9 cellular contexts compared by ENCODE assay signal in the genomic region with DNA sequence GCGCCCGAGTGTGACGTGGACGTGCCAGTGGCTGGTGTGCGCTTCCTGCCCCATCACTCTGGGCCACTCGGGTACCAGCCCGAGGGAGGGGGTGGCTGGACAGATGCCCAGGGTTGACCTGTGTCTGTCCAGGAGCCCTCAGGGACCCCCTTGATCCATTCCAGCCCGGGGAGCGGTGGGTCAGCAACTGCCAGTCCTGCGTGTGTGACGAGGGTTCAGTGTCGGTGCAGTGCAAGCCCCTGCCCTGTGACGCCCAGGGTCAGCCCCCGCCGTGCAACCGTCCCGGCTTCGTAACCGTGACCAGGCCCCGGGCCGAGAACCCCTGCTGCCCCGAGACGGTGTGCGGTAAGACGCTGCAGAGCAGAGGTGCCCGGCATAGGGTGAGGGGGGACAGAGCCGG. TPM values are rescaled to one million over a fixed set of nuclear protein-coding genes. Genes with fewer than 3 reads are reported as not detected.
"Had no signal": no experiment of that assay in that cellular context is flagged by ENCODE, and none has a peak within 500 bp of the region (broad histone marks: within the 10 kb centered on the region; RNA-seq: fewer than 3 reads in every experiment).

No MANE protein-coding gene starts in this region.

- H3K4me3 ChIP-seq: GM23248, HAP-1, K562 had no signal

- DNase-seq: GM23248, GOT3, H7, HFFc6, IMR-90 had no signal

- H3K27ac ChIP-seq: GM23248 had no signal

- H3K27ac Mint-ChIP-seq: HFFc6 had no signal

- H3K4me3 Mint-ChIP-seq: HFFc6 had no signal

- H2AFZ ChIP-seq: GM23248 had no signal

- ATAC-seq: HCT116, K562 had no signal

- H3K9ac ChIP-seq: GM23248 had no signal

- H3K36me3 ChIP-seq: HAP-1 had no signal

- H3K9me3 ChIP-seq: HAP-1 had no signal

- H3K4me1 ChIP-seq: HAP-1 had no signal

RNA-seq across cellular contexts. Expression of gene MUC5B, which starts 34.5 kb away (rescaled TPM):
- total RNA-seq: GM23248, H4, HFFc6, IMR-90 had no signal
- polyA plus RNA-seq: GM23248, IMR-90 had no signal
